8 cellular contexts compared by ENCODE assay signal in the genomic region with DNA sequence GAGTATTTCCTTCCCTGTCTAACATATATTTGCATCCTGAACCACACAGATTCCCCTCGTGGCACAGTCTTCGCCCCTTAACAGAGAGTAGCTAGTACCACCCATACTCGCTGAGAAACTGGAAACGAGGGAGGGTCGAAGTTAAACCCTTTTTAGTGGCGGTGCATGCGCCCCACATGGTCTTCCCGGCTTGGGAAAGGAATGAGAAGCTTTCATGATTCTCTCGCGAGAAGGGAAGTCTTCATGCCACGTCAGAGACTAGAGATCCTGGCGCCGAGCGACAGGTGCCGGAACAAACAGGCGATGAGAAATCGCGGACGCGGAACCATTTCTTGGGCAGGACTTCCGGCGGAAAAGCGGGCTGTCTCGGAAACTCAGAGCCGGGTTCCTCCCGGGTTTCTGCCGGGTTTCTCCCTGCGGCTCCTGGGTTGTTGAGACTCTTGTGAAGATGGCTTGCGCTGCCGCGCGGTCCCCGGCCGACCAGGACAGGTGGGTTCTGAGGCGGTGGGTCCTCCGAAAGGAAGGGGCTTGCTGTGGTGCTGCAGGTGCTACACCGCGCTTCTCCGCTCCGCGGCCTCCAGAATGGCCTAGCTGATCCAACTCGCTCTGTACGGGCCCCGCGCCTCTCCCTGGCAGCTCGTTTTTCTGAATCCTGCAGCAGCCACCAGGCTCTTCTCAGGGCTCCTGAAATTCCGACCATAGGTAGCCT. TPM values are rescaled to one million over a fixed set of nuclear protein-coding genes. Genes with fewer than 3 reads are reported as not detected.
DNase-seq lines count a peak whose midpoint lies in the region; ATAC-seq and TF ChIP-seq lines count a peak whose summit lies in the region.

Gene SRP19, plus strand, starts transcription at position 359 of the 709 bp plus-strand sequence. Its CDS starts 90 bp downstream, at position 449.

- H3K4me2 ChIP-seq in BLaER1, result peak within 1 kb of the TSS; percentile 81

- ATAC-seq in GM19324 (IDR thresholded peaks at IDR 0.05; ENCODE audit: low FRiP score, unreplicated experiment), result peak; percentile 99
- peak; percentile 96 for ATAC-seq in HG03469 (IDR thresholded peaks at IDR 0.05; ENCODE audit: unreplicated experiment)
- ATAC-seq in left colon, result peak; percentile 99

- peaks cover 10% of the 10 kb centered on the region for H3K9me3 Mint-ChIP-seq in activated CD4-positive, alpha-beta T cell treated with anti-CD3 and anti-CD28 coated beads, Interleukin-2, amount 10 ng/mL, durations not matched to agents 24 days and 14 days

- TF ChIP-seq CTCF in coronary artery (IDR thresholded peaks at IDR 0.05), result no peak

- peak within 1 kb of the TSS; percentile 94 for H3K27ac Mint-ChIP-seq in activated CD4-positive, alpha-beta T cell treated with anti-CD3 and anti-CD28 coated beads, Interleukin-2, amount 10 ng/mL, durations not matched to agents 24 days and 14 days

- peak within 1 kb of the TSS; percentile 95 for H3K4me3 Mint-ChIP-seq in activated CD4-positive, alpha-beta T cell treated with anti-CD3 and anti-CD28 coated beads, Interleukin-2, amount 10 ng/mL, durations not matched to agents 24 days and 14 days

- intact Hi-C loops in activated CD4-positive, alpha-beta T cell treated with anti-CD3 and anti-CD28 coated beads, Interleukin-2, amount 10 ng/mL, durations not matched to agents 24 days and 14 days (cut with micrococcal nuclease), result loop anchor here (1.0 to 5.0 kb wide), 6 partner anchors 18 to 652 kb away; partner anchors contain the start of genes DCP2, REEP5 and YTHDC2
- intact Hi-C loops in left colon (cut with DNase I, micrococcal nuclease), result no loop called here

- no peaks in the 10 kb centered on the region for H3K27me3 ChIP-seq in BLaER1

- H3K9ac ChIP-seq in BLaER1, result peak within 1 kb of the TSS; percentile 92

- H3K4me1 ChIP-seq in BLaER1, result peaks cover 28% of the 10 kb centered on the region

- peaks cover 36% of the 10 kb centered on the region for H3K36me3 ChIP-seq in BLaER1

- H3K27ac ChIP-seq in BLaER1 (peak within 1 kb of the TSS; percentile 90), coronary artery (peak within 1 kb of the TSS; percentile 74 to 78)

- H3K4me3 ChIP-seq in BLaER1, result peak within 1 kb of the TSS; percentile 85
- H3K4me3 ChIP-seq in coronary artery, result peak within 1 kb of the TSS; percentile 82

- H3K36me3 Mint-ChIP-seq in activated CD4-positive, alpha-beta T cell treated with anti-CD3 and anti-CD28 coated beads, Interleukin-2, amount 10 ng/mL, durations not matched to agents 24 days and 14 days (ENCODE audit: low read depth), result peaks cover 32% of the 10 kb centered on the region

- no peaks in the 10 kb centered on the region; the same call in 1 of the 2 replicates for H3K9me3 ChIP-seq in BLaER1

- peaks cover 18% of the 10 kb centered on the region for H3K4me1 Mint-ChIP-seq in activated CD4-positive, alpha-beta T cell treated with anti-CD3 and anti-CD28 coated beads, Interleukin-2, amount 10 ng/mL, durations not matched to agents 24 days and 14 days

- H4K20me1 ChIP-seq in BLaER1, result peaks cover 21% of the 10 kb centered on the region; the same call in 1 of the 2 replicates

- DNase-seq in NCI-H526 treated with DMSO at 0.1 percent for 48 hours (lab: John Stamatoyannopoulos, UW) (peak; percentile 90), coronary artery (ENCODE audit: low spot score) (peak; percentile 96), left colon (peak; percentile 95 to 96)
- peak; percentile 98 for DNase-seq in activated CD4-positive, alpha-beta T cell treated with anti-CD3 and anti-CD28 coated beads, Interleukin-2, amount 10 ng/mL, durations not matched to agents 24 days and 14 days
- peak; percentile 91 for DNase-seq in stimulated activated CD4-positive, alpha-beta T cell treated with anti-CD3 and anti-CD28 coated beads, Interleukin-1b, Interleukin-23, amount 100 ng/mL, for 48 hours

- H3K27me3 Mint-ChIP-seq in activated CD4-positive, alpha-beta T cell treated with anti-CD3 and anti-CD28 coated beads, Interleukin-2, amount 10 ng/mL, durations not matched to agents 24 days and 14 days, result peaks cover 17% of the 10 kb centered on the region

RNA-seq across cellular contexts. Expression of gene SRP19, which starts in this region (rescaled TPM):
- total RNA-seq in activated CD4-positive, alpha-beta T cell treated with anti-CD3 and anti-CD28 coated beads, Interleukin-2, amount 10 ng/mL, durations not matched to agents 24 days and 14 days, result 67.4 and 74.3 TPM in 2 replicates
- total RNA-seq in left colon, result 10 to 100 TPM; 26.9 to 30.7 TPM

Comparison
In these comparisons a context has a peak if more than half of its experiments do, and no peak if none do; other contexts are left out.
1. Peak in every context shown above with its lines: DNase-seq, ATAC-seq, H3K4me3 ChIP-seq and H3K27ac ChIP-seq.